In genomic region chr20:7703436-7703835, GRCh38 we compare ENCODE assay signal across 17 cellular contexts.
DNase-seq lines count a peak whose midpoint lies in the region; TF ChIP-seq lines count a peak whose summit lies in the region.
"Had no signal": no experiment of that assay in that cellular context is flagged by ENCODE, and none has a peak within 500 bp of the region (broad histone marks: within the 10 kb centered on the region; RNA-seq: fewer than 3 reads in every experiment).

No MANE protein-coding gene starts in this region.

- no peaks in the 10 kb centered on the region for H3K9me3 Mint-ChIP-seq in osteocyte (ENCODE audit: unreplicated experiment)
- H3K9me3 Mint-ChIP-seq: nephron progenitor cell had no signal

- CTCF ChIA-PET in GM10248 (lab: Yijun Ruan, JAX): interaction anchor here (0.9 kb wide), 1 partner anchor 84 kb away, joined by 3 read pairs; no protein-coding TSS in a partner anchor

- no peaks in the 10 kb centered on the region for H3K36me3 Mint-ChIP-seq in osteocyte (ENCODE audit: unreplicated experiment)
- H3K36me3 Mint-ChIP-seq: activated naive CD4-positive, alpha-beta T cell treated with anti-CD3 and anti-CD28 coated beads, Interleukin-2, amount 50 U/mL, for 24 hours had no signal

- H3K4me1 Mint-ChIP-seq in osteocyte (ENCODE audit: unreplicated experiment): no peaks in the 10 kb centered on the region
- H3K4me1 Mint-ChIP-seq: activated CD4-positive, alpha-beta T cell treated with anti-CD3 and anti-CD28 coated beads for 36 hours; activated naive CD4-positive, alpha-beta T cell treated with anti-CD3 and anti-CD28 coated beads, Interleukin-2, amount 50 U/mL, for 24 hours; nephron progenitor cell had no signal

- no peak for TF ChIP-seq CTCF in osteocyte (IDR thresholded peaks at IDR 0.05)
- no peak for TF ChIP-seq CTCF in GM10248 (IDR thresholded peaks at IDR 0.05; ENCODE audit: control extremely low read depth, extremely low read depth, low read depth, missing control alignments)

- DNase-seq in NCI-H1694 treated with DMSO at 0.1 percent for 48 hours (lab: John Stamatoyannopoulos, UW) (peak; percentile 36), NCI-H1694 (lab: John Stamatoyannopoulos, UW) (no peak), NCI-H2196 treated with DMSO at 0.1 percent for 48 hours (lab: John Stamatoyannopoulos, UW; ENCODE audit: unreplicated experiment) (peak; percentile 19), substantia nigra (lab: John Stamatoyannopoulos, UW) (no peak), osteocyte (ENCODE audit: extremely low spot score, unreplicated experiment) (no peak), GM10248 (ENCODE audit: extremely low spot score) (no peak), NOMO-1 (lab: John Stamatoyannopoulos, UW; ENCODE audit: unreplicated experiment in 2 of 2) (no peak)
- DNase-seq: activated CD4-positive, alpha-beta T cell treated with anti-CD3 and anti-CD28 coated beads for 36 hours; esophagus squamous epithelium; mesendoderm; nephron progenitor cell; SJCRH30 had no signal

- H3K27ac ChIP-seq in angular gyrus (ENCODE audit: low read depth, low read length): peak overlapping the region; percentile 59
- peak overlapping the region; percentile 3 for H3K27ac ChIP-seq in substantia nigra (ENCODE audit: low read depth, low read length, poor library complexity, severe bottlenecking)
- H3K27ac ChIP-seq: 22Rv1, BLaER1, esophagus squamous epithelium, SJCRH30 had no signal

- H3K27me3 Mint-ChIP-seq in osteocyte (ENCODE audit: unreplicated experiment): no peaks in the 10 kb centered on the region
- H3K27me3 Mint-ChIP-seq: activated CD4-positive, alpha-beta T cell treated with anti-CD3 and anti-CD28 coated beads for 36 hours; activated naive CD4-positive, alpha-beta T cell treated with anti-CD3 and anti-CD28 coated beads, Interleukin-2, amount 50 U/mL, for 24 hours; stimulated activated naive CD8-positive, alpha-beta T cell treated with anti-CD3 and anti-CD28 coated beads, Interleukin-15, Interleukin-2, amounts not matched to agents 100 ng/mL and 50 ng/mL, for 24 hours had no signal

- POLR2A ChIA-PET in GM10248 (lab: Yijun Ruan, JAX): no interaction called here

- no peak overlapping the region for H3K4me3 Mint-ChIP-seq in osteocyte (ENCODE audit: unreplicated experiment)
- H3K4me3 Mint-ChIP-seq: activated CD4-positive, alpha-beta T cell treated with anti-CD3 and anti-CD28 coated beads for 36 hours; activated naive CD4-positive, alpha-beta T cell treated with anti-CD3 and anti-CD28 coated beads, Interleukin-2, amount 50 U/mL, for 24 hours; nephron progenitor cell; stimulated activated naive CD8-positive, alpha-beta T cell treated with anti-CD3 and anti-CD28 coated beads, Interleukin-15, Interleukin-2, amounts not matched to agents 100 ng/mL and 50 ng/mL, for 24 hours had no signal

- H3K27ac Mint-ChIP-seq in osteocyte (ENCODE audit: unreplicated experiment): no peak overlapping the region
- H3K27ac Mint-ChIP-seq: activated CD4-positive, alpha-beta T cell treated with anti-CD3 and anti-CD28 coated beads for 36 hours; activated naive CD4-positive, alpha-beta T cell treated with anti-CD3 and anti-CD28 coated beads, Interleukin-2, amount 50 U/mL, for 24 hours; nephron progenitor cell; stimulated activated naive CD8-positive, alpha-beta T cell treated with anti-CD3 and anti-CD28 coated beads, Interleukin-15, Interleukin-2, amounts not matched to agents 100 ng/mL and 50 ng/mL, for 24 hours had no signal

Comparison
In these comparisons a context has a peak if more than half of its experiments do, and no peak if none do; other contexts are left out.
1. DNase-seq: peak in NCI-H1694 treated with DMSO at 0.1 percent for 48 hours (single experiment) and NCI-H2196 treated with DMSO at 0.1 percent for 48 hours (single experiment); none in NCI-H1694 (single experiment), substantia nigra (0 of 49), osteocyte (single experiment), GM10248 (single experiment) and NOMO-1 (0 of 2).